7 cellular contexts compared by ENCODE assay signal in genomic region chr7:112063974-112064373, GRCh38.
"Had no signal": no experiment of that assay in that cellular context is flagged by ENCODE, and none has a peak within 500 bp of the region (broad histone marks: within the 10 kb centered on the region; RNA-seq: fewer than 3 reads in every experiment).

No MANE protein-coding gene starts in this region.

- H3K4me2 ChIP-seq: GM23338 had no signal

- H3K36me3 Mint-ChIP-seq: IgD-negative memory B cell had no signal

- H3K9me3 Mint-ChIP-seq: GM23338, H9, IgD-negative memory B cell had no signal

- H3K4me3 ChIP-seq: GM23338 had no signal

- H3K27ac Mint-ChIP-seq: GM23338, H9, IgD-negative memory B cell had no signal

- H2AFZ ChIP-seq: GM23338 had no signal

- DNase-seq: H9, HCEC 1CT, KBM-7 had no signal

- H3K4me1 Mint-ChIP-seq: H9, IgD-negative memory B cell had no signal

- H3K4me3 Mint-ChIP-seq: GM23338, H9, IgD-negative memory B cell had no signal

- ATAC-seq: GM23338, HepG2 had no signal

- H3K27ac ChIP-seq: HL-60 had no signal
